7 cellular contexts compared by ENCODE assay signal in the genomic region with DNA sequence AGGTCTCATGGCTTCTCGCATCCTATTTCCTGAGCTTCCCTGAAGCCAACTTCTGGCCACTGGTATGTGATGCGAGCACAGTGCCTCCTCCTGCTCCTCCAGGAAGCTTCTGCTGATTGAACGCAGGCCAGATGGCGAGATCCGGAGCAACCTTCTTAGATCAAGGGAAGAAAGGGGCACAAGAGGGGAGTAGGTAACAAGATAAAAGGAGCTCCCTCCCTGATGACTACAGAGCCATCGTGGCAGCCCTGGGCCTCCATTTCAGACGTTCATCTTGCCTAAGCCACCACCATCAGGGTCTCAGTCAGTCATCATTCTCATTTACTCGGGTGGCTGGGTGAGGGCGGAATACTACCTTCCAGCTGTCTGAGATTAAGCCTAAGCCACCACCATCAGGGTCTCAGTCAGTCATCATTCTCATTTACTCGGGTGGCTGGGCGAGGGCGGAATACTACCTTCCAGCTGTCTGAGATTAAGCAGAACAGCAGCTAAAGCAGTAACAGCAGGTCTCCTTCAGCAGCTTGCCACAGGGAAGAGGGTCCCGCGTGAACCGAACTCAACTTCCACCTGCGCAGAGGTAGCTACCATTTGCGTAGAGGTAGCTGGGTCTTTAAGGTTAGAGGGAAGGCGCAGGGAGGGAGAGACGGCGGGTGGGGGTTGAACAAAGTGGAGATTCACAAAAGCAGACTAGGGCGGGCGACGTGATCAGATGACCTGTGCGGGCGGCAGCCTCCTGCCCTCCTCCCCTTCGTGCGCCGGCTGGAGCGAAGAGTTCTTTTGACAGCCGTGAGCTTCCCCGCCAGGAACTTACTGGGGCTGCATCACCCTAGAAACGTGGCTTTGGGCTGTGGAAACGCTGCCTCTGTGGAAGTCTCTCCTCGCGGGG.
A peak's percentile ranks its signal among the peaks of the same experiment; 100 is the strongest.
DNase-seq lines count a peak whose midpoint lies in the region; ATAC-seq lines count a peak whose summit lies in the region.

No MANE protein-coding gene starts in this region.

- H3K9me3 Mint-ChIP-seq in stimulated activated naive B cell treated with anti-CD40 and anti-IgM and Interleukin-4, amounts not matched to agents 10 μg/mL and 1 μg/mL and 100 μg/mL, for 72 hours = peaks cover 7% of the 10 kb centered on the region in 2 donors

- no peaks in the 10 kb centered on the region for H3K27me3 ChIP-seq in muscle layer of duodenum (ENCODE audit: low read depth, low read length)

- peaks cover 49 to 78% of the 10 kb centered on the region in 2 donors for H3K4me1 Mint-ChIP-seq in stimulated activated naive B cell treated with anti-CD40 and anti-IgM and Interleukin-4, amounts not matched to agents 10 μg/mL and 1 μg/mL and 100 μg/mL, for 72 hours

- H3K4me3 Mint-ChIP-seq in stimulated activated naive B cell treated with anti-CD40 and anti-IgM and Interleukin-4, amounts not matched to agents 10 μg/mL and 1 μg/mL and 100 μg/mL, for 72 hours = peak overlapping the region; percentile 93 to 99

- no peaks in the 10 kb centered on the region for H3K27me3 Mint-ChIP-seq in stimulated activated naive B cell treated with anti-CD40 and anti-IgM and Interleukin-4, amounts not matched to agents 10 μg/mL and 1 μg/mL and 100 μg/mL, for 72 hours

- peak; percentile 23 for ATAC-seq in GM18508 (IDR thresholded peaks at IDR 0.05; ENCODE audit: insufficient read depth, unreplicated experiment)
- peak; percentile 52 for ATAC-seq in HG02763 (IDR thresholded peaks at IDR 0.05; ENCODE audit: unreplicated experiment)
- peak; percentile 49 to 55 for ATAC-seq in stimulated activated naive B cell treated with anti-CD40 and anti-IgM and Interleukin-4, amounts not matched to agents 10 μg/mL and 1 μg/mL and 100 μg/mL, for 72 hours (replicated peaks)

- H3K27ac Mint-ChIP-seq in stimulated activated naive B cell treated with anti-CD40 and anti-IgM and Interleukin-4, amounts not matched to agents 10 μg/mL and 1 μg/mL and 100 μg/mL, for 72 hours = peak overlapping the region; percentile 98

- H3K4me1 ChIP-seq in muscle layer of duodenum (ENCODE audit: control insufficient read depth in 1 of 2, insufficient read depth in 2 of 2, low read length in 2 of 2) = peaks cover 3 to 32% of the 10 kb centered on the region in 2 donors

- peak overlapping the region; percentile 88 to 92 for H3K4me3 ChIP-seq in muscle layer of duodenum (ENCODE audit: low read depth in 1 of 2, low read length in 2 of 2)

- H3K36me3 Mint-ChIP-seq in stimulated activated naive B cell treated with anti-CD40 and anti-IgM and Interleukin-4, amounts not matched to agents 10 μg/mL and 1 μg/mL and 100 μg/mL, for 72 hours = peaks cover 68 to 83% of the 10 kb centered on the region in 2 donors

- no peaks in the 10 kb centered on the region for H3K9me3 ChIP-seq in muscle layer of duodenum (ENCODE audit: control insufficient read depth in 1 of 2, low read length in 2 of 2)

- DNase-seq in NCI-H345 (lab: John Stamatoyannopoulos, UW) = peak; percentile 72
- peak; percentile 59 for DNase-seq in activated CD8-positive, alpha-beta memory T cell treated with anti-CD3 and anti-CD28 coated beads, Interleukin-2, amount 50 U/mL, for 1 hour (ENCODE audit: extremely low read depth)
- peak; percentile 33 for DNase-seq in epidermal melanocyte (ENCODE audit: insufficient read length, low spot score)
- peak; percentile 73 for DNase-seq in stimulated activated naive B cell treated with anti-CD40 and anti-IgM and Interleukin-4, amounts not matched to agents 10 μg/mL and 1 μg/mL and 100 μg/mL, for 72 hours

- peaks cover 13 to 16% of the 10 kb centered on the region in 2 donors for H3K36me3 ChIP-seq in muscle layer of duodenum (ENCODE audit: control insufficient read depth in 1 of 2, insufficient read depth in 2 of 2, low read length in 2 of 2)

- H3K27ac ChIP-seq in muscle layer of duodenum (ENCODE audit: low read length) = peak overlapping the region; percentile 94

Comparison
In these comparisons a context has a peak if more than half of its experiments do, and no peak if none do; other contexts are left out.
1. Peak in every context shown above with its lines: DNase-seq, ATAC-seq, H3K4me3 ChIP-seq and H3K27ac ChIP-seq.